In the genomic region with DNA sequence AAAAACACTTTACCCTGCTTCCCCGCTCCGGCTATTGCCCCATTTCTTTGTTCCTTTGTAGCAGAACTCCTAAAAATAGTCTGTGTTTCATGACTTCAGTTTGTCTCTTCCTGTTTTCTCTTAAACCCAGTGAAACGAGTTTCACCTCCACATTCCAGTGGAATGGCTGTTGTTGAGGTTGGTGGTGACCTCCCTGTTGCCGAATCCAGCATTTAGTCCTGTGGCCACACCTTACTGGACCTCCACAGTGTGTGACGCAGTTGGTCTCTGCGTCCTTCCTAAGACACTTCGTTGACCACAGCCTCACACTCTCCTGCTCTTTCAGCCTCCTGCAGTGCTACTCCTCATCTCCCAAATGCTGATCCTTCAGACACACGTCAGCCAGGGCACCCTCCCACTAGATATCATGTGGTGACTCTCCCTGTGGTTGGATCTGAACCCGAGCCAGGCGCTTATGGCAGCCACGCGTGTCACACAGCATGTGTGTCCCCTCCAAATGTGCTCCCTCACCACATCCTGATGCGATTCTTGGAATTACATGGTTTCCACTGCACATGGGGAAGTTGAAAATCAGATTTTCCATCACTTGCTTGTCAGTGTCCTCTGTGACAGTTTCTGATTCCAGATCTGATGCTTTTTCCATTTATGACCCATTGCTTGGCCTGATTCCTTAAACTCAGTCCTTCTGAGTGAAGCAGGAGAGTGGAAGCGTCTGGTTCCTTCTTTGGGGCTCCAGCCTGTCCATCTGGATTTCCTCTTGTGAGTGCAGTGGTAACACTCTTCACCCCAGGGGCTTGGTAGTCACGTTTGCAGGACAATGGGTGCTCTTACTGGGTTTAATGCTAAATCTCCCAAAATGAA, we compare ENCODE assay signal across 1 cellular context.
TF ChIP-seq lines count a peak whose summit lies in the region.

No MANE protein-coding gene starts in this region.

TF ChIP-seq in K562, 482 proteins besides CTCF, POLR2A, EP300 and RAD21 (continued from another document):
- TF ChIP-seq L3MBTL2 (IDR thresholded peaks at IDR 0.05) (no peak), TAF7 (tag; IDR thresholded peaks at IDR 0.05) (no peak), KDM4B (IDR thresholded peaks at IDR 0.05; ENCODE audit: borderline replicate concordance in 2 of 2, low read depth in 1 of 2) (no peak; a peak in 1 of 4 replicates)
